Comparison of ENCODE assay signal across 15 cellular contexts in the genomic region with DNA sequence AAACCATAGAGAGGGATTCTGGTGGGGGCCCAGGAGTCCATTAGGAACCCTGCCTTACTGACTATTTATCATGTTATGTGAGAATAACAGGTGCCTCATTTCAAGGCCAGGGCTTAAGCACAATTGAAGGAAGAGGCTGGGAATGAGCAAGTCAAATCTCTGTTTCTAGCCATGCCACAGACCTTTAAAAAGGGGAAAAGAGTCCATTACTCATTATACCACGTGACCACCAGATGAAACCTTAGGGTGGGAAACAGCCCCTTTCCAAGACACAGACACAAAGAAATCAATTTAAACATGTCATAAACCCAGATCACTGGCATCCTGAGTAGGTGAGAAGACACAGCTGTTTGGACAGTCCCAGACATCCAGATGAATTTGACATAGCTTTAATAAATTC.
"Had no signal": no experiment of that assay in that cellular context is flagged by ENCODE, and none has a peak within 500 bp of the region (broad histone marks: within the 10 kb centered on the region; RNA-seq: fewer than 3 reads in every experiment).

No MANE protein-coding gene starts in this region.

- H3K4me3 Mint-ChIP-seq: activated CD4-positive, alpha-beta memory T cell treated with anti-CD3 and anti-CD28 coated beads for 36 hours; activated naive CD8-positive, alpha-beta T cell treated with anti-CD3 and anti-CD28 coated beads, Interleukin-2, amount 10 ng/mL, durations not matched to agents 7 days and 5 days; nephron progenitor cell; T-helper 2 cell treated with Interferon-gamma antibody and Interleukin-4, amounts not matched to agents 5 μg/mL and 100 μg/mL, for 36 hours had no signal

- DNase-seq: activated CD4-positive, alpha-beta memory T cell treated with anti-CD3 and anti-CD28 coated beads for 36 hours; activated CD4-positive, CD25-positive, alpha-beta regulatory T cell treated with anti-CD3 and anti-CD28 coated beads, Interleukin-2, amount 50 U/mL, for 72 hours; activated gamma-delta T cell treated with Interleukin-2 at 50 U/mL for 16 hours; activated naive CD8-positive, alpha-beta T cell treated with anti-CD3 and anti-CD28 coated beads, Interleukin-2, amount 10 ng/mL, durations not matched to agents 7 days and 5 days; activated T-cell treated with anti-CD3 and anti-CD28 coated beads, Interleukin-2, amount 50 U/mL, for 48 hours; aorta; caudate nucleus; colonic mucosa; effector CD4-positive, alpha-beta T cell; nephron progenitor cell; stimulated activated CD4-positive, alpha-beta T cell treated with anti-CD3 and anti-CD28 coated beads, Interleukin-15, amount 100 ng/mL, for 24 hours; stimulated activated CD4-positive, alpha-beta T cell treated with anti-CD3 and anti-CD28 coated beads, Interleukin-4, amount 100 ng/mL, for 4 hours; tibial artery had no signal

- H3K9me3 ChIP-seq: colonic mucosa, tibial artery, uterus had no signal

- H3K27ac ChIP-seq: colonic mucosa, tibial artery had no signal

- H3K4me1 ChIP-seq: colonic mucosa had no signal

- H3K27me3 ChIP-seq: colonic mucosa, tibial artery, uterus had no signal

- H3K27ac Mint-ChIP-seq: activated CD4-positive, alpha-beta memory T cell treated with anti-CD3 and anti-CD28 coated beads for 36 hours; activated naive CD8-positive, alpha-beta T cell treated with anti-CD3 and anti-CD28 coated beads, Interleukin-2, amount 10 ng/mL, durations not matched to agents 7 days and 5 days; T-helper 2 cell treated with Interferon-gamma antibody and Interleukin-4, amounts not matched to agents 5 μg/mL and 100 μg/mL, for 36 hours had no signal

- H3K36me3 Mint-ChIP-seq: activated CD4-positive, alpha-beta memory T cell treated with anti-CD3 and anti-CD28 coated beads for 36 hours; activated naive CD8-positive, alpha-beta T cell treated with anti-CD3 and anti-CD28 coated beads, Interleukin-2, amount 10 ng/mL, durations not matched to agents 7 days and 5 days had no signal

- H3K4me1 Mint-ChIP-seq: activated naive CD8-positive, alpha-beta T cell treated with anti-CD3 and anti-CD28 coated beads, Interleukin-2, amount 10 ng/mL, durations not matched to agents 7 days and 5 days had no signal

- H3K4me3 ChIP-seq: colonic mucosa, tibial artery, uterus had no signal

- H3K36me3 ChIP-seq: colonic mucosa, tibial artery, uterus had no signal
